Comparison of ENCODE assay signal across 1 cellular context in the genomic region with DNA sequence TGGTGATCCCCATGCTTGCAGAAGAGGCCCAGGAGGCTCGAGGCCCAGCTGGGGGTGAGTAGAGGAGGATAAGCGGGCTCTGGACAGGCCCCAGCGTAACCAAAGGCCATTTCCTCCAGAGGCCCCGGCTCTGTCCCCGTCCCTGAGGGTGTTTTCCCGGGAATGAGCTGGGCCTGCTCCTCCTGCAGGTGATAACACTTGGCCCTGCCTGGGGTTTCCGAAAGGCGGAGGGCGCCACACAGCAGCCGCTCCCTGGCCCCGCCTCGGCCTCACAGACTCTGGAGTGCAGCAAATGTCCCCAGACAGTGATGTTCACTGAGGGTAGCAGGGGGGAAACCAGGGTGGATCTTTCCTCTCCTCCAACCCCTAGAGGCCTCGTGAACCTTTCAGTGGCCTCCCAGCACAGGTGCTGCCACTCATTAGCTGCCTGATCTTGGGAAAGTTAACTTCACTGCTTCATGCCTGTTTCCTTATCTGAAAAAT.
TF ChIP-seq lines count a peak whose summit lies in the region.

No MANE protein-coding gene starts in this region.

TF ChIP-seq in GM23338, 12 proteins besides CTCF, POLR2A, EP300 and RAD21 (continued from another document):
- TF ChIP-seq, protein P1, sequence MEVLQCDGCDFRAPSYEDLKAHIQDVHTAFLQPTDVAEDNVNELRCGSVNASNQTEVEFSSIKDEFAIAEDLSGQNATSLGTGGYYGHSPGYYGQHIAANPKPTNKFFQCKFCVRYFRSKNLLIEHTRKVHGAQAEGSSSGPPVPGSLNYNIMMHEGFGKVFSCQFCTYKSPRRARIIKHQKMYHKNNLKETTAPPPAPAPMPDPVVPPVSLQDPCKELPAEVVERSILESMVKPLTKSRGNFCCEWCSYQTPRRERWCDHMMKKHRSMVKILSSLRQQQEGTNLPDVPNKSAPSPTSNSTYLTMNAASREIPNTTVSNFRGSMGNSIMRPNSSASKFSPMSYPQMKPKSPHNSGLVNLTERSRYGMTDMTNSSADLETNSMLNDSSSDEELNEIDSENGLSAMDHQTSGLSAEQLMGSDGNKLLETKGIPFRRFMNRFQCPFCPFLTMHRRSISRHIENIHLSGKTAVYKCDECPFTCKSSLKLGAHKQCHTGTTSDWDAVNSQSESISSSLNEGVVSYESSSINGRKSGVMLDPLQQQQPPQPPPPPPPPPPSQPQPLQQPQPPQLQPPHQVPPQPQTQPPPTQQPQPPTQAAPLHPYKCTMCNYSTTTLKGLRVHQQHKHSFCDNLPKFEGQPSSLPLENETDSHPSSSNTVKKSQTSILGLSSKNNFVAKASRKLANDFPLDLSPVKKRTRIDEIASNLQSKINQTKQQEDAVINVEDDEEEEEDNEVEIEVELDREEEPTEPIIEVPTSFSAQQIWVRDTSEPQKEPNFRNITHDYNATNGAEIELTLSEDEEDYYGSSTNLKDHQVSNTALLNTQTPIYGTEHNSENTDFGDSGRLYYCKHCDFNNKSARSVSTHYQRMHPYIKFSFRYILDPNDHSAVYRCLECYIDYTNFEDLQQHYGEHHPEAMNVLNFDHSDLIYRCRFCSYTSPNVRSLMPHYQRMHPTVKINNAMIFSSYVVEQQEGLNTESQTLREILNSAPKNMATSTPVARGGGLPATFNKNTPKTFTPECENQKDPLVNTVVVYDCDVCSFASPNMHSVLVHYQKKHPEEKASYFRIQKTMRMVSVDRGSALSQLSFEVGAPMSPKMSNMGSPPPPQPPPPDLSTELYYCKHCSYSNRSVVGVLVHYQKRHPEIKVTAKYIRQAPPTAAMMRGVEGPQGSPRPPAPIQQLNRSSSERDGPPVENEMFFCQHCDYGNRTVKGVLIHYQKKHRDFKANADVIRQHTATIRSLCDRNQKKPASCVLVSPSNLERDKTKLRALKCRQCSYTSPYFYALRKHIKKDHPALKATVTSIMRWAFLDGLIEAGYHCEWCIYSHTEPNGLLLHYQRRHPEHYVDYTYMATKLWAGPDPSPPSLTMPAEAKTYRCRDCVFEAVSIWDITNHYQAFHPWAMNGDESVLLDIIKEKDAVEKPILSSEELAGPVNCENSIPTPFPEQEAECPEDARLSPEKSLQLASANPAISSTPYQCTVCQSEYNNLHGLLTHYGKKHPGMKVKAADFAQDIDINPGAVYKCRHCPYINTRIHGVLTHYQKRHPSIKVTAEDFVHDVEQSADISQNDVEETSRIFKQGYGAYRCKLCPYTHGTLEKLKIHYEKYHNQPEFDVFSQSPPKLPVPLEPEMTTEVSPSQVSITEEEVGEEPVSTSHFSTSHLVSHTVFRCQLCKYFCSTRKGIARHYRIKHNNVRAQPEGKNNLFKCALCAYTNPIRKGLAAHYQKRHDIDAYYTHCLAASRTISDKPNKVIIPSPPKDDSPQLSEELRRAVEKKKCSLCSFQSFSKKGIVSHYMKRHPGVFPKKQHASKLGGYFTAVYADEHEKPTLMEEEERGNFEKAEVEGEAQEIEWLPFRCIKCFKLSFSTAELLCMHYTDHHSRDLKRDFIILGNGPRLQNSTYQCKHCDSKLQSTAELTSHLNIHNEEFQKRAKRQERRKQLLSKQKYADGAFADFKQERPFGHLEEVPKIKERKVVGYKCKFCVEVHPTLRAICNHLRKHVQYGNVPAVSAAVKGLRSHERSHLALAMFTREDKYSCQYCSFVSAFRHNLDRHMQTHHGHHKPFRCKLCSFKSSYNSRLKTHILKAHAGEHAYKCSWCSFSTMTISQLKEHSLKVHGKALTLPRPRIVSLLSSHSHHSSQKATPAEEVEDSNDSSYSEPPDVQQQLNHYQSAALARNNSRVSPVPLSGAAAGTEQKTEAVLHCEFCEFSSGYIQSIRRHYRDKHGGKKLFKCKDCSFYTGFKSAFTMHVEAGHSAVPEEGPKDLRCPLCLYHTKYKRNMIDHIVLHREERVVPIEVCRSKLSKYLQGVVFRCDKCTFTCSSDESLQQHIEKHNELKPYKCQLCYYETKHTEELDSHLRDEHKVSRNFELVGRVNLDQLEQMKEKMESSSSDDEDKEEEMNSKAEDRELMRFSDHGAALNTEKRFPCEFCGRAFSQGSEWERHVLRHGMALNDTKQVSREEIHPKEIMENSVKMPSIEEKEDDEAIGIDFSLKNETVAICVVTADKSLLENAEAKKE (CRISPR knock-in tag; IDR thresholded peaks at IDR 0.05): no peak
- TF ChIP-seq EZH2phosphoT487 (IDR thresholded peaks at IDR 0.05; ENCODE audit: unreplicated experiment) (no peak), ZNF114 (CRISPR knock-in tag; IDR thresholded peaks at IDR 0.05) (no peak), EZH2 (IDR thresholded peaks at IDR 0.05; ENCODE audit: low read depth, unreplicated experiment) (no peak)
- TF ChIP-seq, protein P2, sequence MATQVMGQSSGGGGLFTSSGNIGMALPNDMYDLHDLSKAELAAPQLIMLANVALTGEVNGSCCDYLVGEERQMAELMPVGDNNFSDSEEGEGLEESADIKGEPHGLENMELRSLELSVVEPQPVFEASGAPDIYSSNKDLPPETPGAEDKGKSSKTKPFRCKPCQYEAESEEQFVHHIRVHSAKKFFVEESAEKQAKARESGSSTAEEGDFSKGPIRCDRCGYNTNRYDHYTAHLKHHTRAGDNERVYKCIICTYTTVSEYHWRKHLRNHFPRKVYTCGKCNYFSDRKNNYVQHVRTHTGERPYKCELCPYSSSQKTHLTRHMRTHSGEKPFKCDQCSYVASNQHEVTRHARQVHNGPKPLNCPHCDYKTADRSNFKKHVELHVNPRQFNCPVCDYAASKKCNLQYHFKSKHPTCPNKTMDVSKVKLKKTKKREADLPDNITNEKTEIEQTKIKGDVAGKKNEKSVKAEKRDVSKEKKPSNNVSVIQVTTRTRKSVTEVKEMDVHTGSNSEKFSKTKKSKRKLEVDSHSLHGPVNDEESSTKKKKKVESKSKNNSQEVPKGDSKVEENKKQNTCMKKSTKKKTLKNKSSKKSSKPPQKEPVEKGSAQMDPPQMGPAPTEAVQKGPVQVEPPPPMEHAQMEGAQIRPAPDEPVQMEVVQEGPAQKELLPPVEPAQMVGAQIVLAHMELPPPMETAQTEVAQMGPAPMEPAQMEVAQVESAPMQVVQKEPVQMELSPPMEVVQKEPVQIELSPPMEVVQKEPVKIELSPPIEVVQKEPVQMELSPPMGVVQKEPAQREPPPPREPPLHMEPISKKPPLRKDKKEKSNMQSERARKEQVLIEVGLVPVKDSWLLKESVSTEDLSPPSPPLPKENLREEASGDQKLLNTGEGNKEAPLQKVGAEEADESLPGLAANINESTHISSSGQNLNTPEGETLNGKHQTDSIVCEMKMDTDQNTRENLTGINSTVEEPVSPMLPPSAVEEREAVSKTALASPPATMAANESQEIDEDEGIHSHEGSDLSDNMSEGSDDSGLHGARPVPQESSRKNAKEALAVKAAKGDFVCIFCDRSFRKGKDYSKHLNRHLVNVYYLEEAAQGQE (IDR thresholded peaks at IDR 0.05; ENCODE audit: unreplicated experiment): no peak
